Comparison of ENCODE assay signal across 20 cellular contexts in genomic region chr1:77424236-77424635, GRCh38.
DNase-seq lines count a peak whose midpoint lies in the region; ATAC-seq and TF ChIP-seq lines count a peak whose summit lies in the region.
"Had no signal": no experiment of that assay in that cellular context is flagged by ENCODE, and none has a peak within 500 bp of the region (broad histone marks: within the 10 kb centered on the region; RNA-seq: fewer than 3 reads in every experiment).

No MANE protein-coding gene starts in this region.

- H3K4me3 ChIP-seq in dorsolateral prefrontal cortex (no peak overlapping the region), mesenchymal stem cell (ENCODE audit: insufficient read depth in 1 of 2, low read depth in 1 of 2, low read length in 2 of 2) (no peak overlapping the region)
- H3K4me3 ChIP-seq: left ventricle myocardium inferior, right atrium auricular region had no signal

- no peak overlapping the region for H3K18ac ChIP-seq in mesenchymal stem cell (ENCODE audit: low read depth in 1 of 2, low read length in 2 of 2)

- no peak for ATAC-seq in CD4-positive, alpha-beta T cell (ENCODE audit: poor library complexity)
- ATAC-seq in GM19395 (IDR thresholded peaks at IDR 0.05; ENCODE audit: unreplicated experiment): no peak

- peaks cover 53% of the 10 kb centered on the region for H3K4me1 Mint-ChIP-seq in CD4-positive, alpha-beta T cell (ENCODE audit: low read depth)

- TF ChIP-seq CTCF in CD4-positive, alpha-beta T cell (IDR thresholded peaks at IDR 0.05): no peak
- no peak for TF ChIP-seq CTCF in dorsolateral prefrontal cortex (IDR thresholded peaks at IDR 0.05 in 54 of 56, conservative IDR thresholded peaks at IDR 0.05 in 2 of 56; ENCODE audit: low read depth in 1 of 56, partially characterized antibody in 56 of 56)

- H3K4ac ChIP-seq in mesenchymal stem cell (ENCODE audit: low read depth in 1 of 2, low read length in 2 of 2): no peak overlapping the region

- no peak overlapping the region for H2AFZ ChIP-seq in mesenchymal stem cell (ENCODE audit: low read depth, low read length)

- no peak overlapping the region for H3K4me3 Mint-ChIP-seq in CD4-positive, alpha-beta T cell
- H3K4me3 Mint-ChIP-seq: activated naive CD8-positive, alpha-beta T cell had no signal

- H2AK5ac ChIP-seq in mesenchymal stem cell (ENCODE audit: low read length, severe bottlenecking): no peak overlapping the region

- H3K23ac ChIP-seq in mesenchymal stem cell (ENCODE audit: low read length in 2 of 2): no peak overlapping the region

- H2BK12ac ChIP-seq in mesenchymal stem cell (ENCODE audit: low read length in 2 of 2): no peak overlapping the region

- no peak overlapping the region for H4K91ac ChIP-seq in mesenchymal stem cell (ENCODE audit: low read length)

- CTCF ChIA-PET in CD4-positive, alpha-beta T cell (lab: Charles Lee): no interaction called here

- H3K4me2 ChIP-seq in mesenchymal stem cell (ENCODE audit: low read length, poor library complexity, severe bottlenecking): no peak overlapping the region

- no peaks in the 10 kb centered on the region for H3K27me3 Mint-ChIP-seq in CD4-positive, alpha-beta T cell
- H3K27me3 Mint-ChIP-seq: activated naive CD8-positive, alpha-beta T cell had no signal

- H3K27ac Mint-ChIP-seq in CD4-positive, alpha-beta T cell: peak overlapping the region; percentile 65
- H3K27ac Mint-ChIP-seq: activated naive CD8-positive, alpha-beta T cell had no signal

- peaks cover 9% of the 10 kb centered on the region for H3K9me3 ChIP-seq in CD4-positive, alpha-beta T cell (ENCODE audit: control insufficient read depth, low read length)
- peaks cover 14% of the 10 kb centered on the region for H3K9me3 ChIP-seq in mesenchymal stem cell (ENCODE audit: control insufficient read depth, low read length)
- H3K9me3 ChIP-seq: neutrophil had no signal

- POLR2A ChIA-PET in CD4-positive, alpha-beta T cell (lab: Charles Lee): no interaction called here

- H3K27ac ChIP-seq in CD4-positive, alpha-beta T cell (ENCODE audit: low read depth, low read length): no peak overlapping the region
- peak overlapping the region in 41 of 59 donors; percentile 5 to 65 (median 38) for H3K27ac ChIP-seq in dorsolateral prefrontal cortex
- peak overlapping the region; percentile 51 for H3K27ac ChIP-seq in mesenchymal stem cell (ENCODE audit: low read length, poor library complexity, severe bottlenecking)
- H3K27ac ChIP-seq: left ventricle myocardium inferior, neutrophil, right atrium auricular region had no signal

- H4K8ac ChIP-seq in mesenchymal stem cell (ENCODE audit: low read length): no peak overlapping the region

- H2BK5ac ChIP-seq in mesenchymal stem cell (ENCODE audit: low read depth, low read length, poor library complexity, severe bottlenecking): no peak overlapping the region

- no peak overlapping the region for H3K9ac ChIP-seq in mesenchymal stem cell (ENCODE audit: low read length)

- H3K9me3 Mint-ChIP-seq in CD4-positive, alpha-beta T cell: peaks cover 13% of the 10 kb centered on the region

- H3K27me3 ChIP-seq in CD4-positive, alpha-beta T cell (ENCODE audit: control insufficient read depth, insufficient read depth, low read length): no peaks in the 10 kb centered on the region
- no peaks in the 10 kb centered on the region for H3K27me3 ChIP-seq in dorsolateral prefrontal cortex
- H3K27me3 ChIP-seq in mesenchymal stem cell (ENCODE audit: control insufficient read depth in 1 of 2, insufficient read depth in 1 of 2, low read length in 2 of 2): no peaks in the 10 kb centered on the region
- H3K27me3 ChIP-seq: neutrophil, right atrium auricular region had no signal

- DNase-seq in CD4-positive, alpha-beta T cell: no peak
- DNase-seq in LHCN-M2 (ENCODE audit: low read depth): peak; percentile 80
- no peak for DNase-seq in dorsolateral prefrontal cortex
- peak; percentile 53 for DNase-seq in mesenchymal stem cell
- no peak for DNase-seq in NCI-H146 (lab: John Stamatoyannopoulos, UW)
- no peak for DNase-seq in NCI-H345 treated with DMSO at 0.1 percent for 48 hours (lab: John Stamatoyannopoulos, UW; ENCODE audit: unreplicated experiment)
- DNase-seq in stimulated activated CD4-positive, alpha-beta T cell treated with anti-CD3 and anti-CD28 coated beads, Interleukin-4, amount 100 ng/mL, for 24 hours: no peak
- DNase-seq: activated T-cell treated with anti-CD3 and anti-CD28 coated beads, Interleukin-2, amount 50 U/mL, for 48 hours; cortex of kidney; DND-41; left ventricle myocardium inferior; NCI-H1417; NCI-H2171 treated with DMSO at 0.1 percent for 48 hours; NCI-H748 treated with DMSO at 0.1 percent for 48 hours; OCI-M1; T-helper 9 cell had no signal

- peaks cover 10% of the 10 kb centered on the region for H3K79me1 ChIP-seq in mesenchymal stem cell (replicated peaks; ENCODE audit: low read length, poor library complexity, severe bottlenecking)

- H2BK120ac ChIP-seq in mesenchymal stem cell (ENCODE audit: low read depth, low read length): no peak overlapping the region

- peaks cover 7 to 28% of the 10 kb centered on the region in 2 experiments for H3K36me3 ChIP-seq in mesenchymal stem cell (ENCODE audit: control insufficient read depth in 1 of 2, insufficient read depth in 2 of 2, low read depth in 1 of 2, low read length in 2 of 2)
- H3K36me3 ChIP-seq: left ventricle myocardium inferior, neutrophil, right atrium auricular region had no signal

- H3K4me1 ChIP-seq in mesenchymal stem cell (ENCODE audit: control insufficient read depth, insufficient read depth, low read depth, low read length): peaks cover 1% of the 10 kb centered on the region
- H3K4me1 ChIP-seq: left ventricle myocardium inferior, right atrium auricular region had no signal

- no peak overlapping the region for H3K14ac ChIP-seq in mesenchymal stem cell (ENCODE audit: low read length in 2 of 2)

- intact Hi-C loops in CD4-positive, alpha-beta T cell (cut with DNase I, micrococcal nuclease): no loop called here
- intact Hi-C loops in dorsolateral prefrontal cortex (cut with DNase I): no loop called here

- peaks cover 83% of the 10 kb centered on the region for H3K36me3 Mint-ChIP-seq in CD4-positive, alpha-beta T cell (ENCODE audit: low read depth)

- no peak overlapping the region for H2BK15ac ChIP-seq in mesenchymal stem cell (ENCODE audit: low read depth, poor library complexity, severe bottlenecking)

Comparison
In these comparisons a context has a peak if more than half of its experiments do, and no peak if none do; other contexts are left out.
1. DNase-seq: peak in LHCN-M2 (single experiment) and mesenchymal stem cell (single experiment); none in CD4-positive, alpha-beta T cell (0 of 10), dorsolateral prefrontal cortex (0 of 10), NCI-H146 (single experiment), NCI-H345 treated with DMSO at 0.1 percent for 48 hours (single experiment) and stimulated activated CD4-positive, alpha-beta T cell treated with anti-CD3 and anti-CD28 coated beads, Interleukin-4, amount 100 ng/mL, for 24 hours (single experiment).